In genomic region chr12:53196486-53196885, GRCh38 we compare ENCODE assay signal across 20 cellular contexts. TPM values are rescaled to one million over a fixed set of nuclear protein-coding genes. Genes with fewer than 3 reads are reported as not detected.
DNase-seq lines count a peak whose midpoint lies in the region; ATAC-seq and TF ChIP-seq lines count a peak whose summit lies in the region.
"Had no signal": no experiment of that assay in that cellular context is flagged by ENCODE, and none has a peak within 500 bp of the region (broad histone marks: within the 10 kb centered on the region; RNA-seq: fewer than 3 reads in every experiment).

No MANE protein-coding gene starts in this region.

- TF ChIP-seq CTCF in HCT116 (IDR thresholded peaks at IDR 0.05 in 2 of 3, conservative IDR thresholded peaks at IDR 0.05 in 1 of 3; ENCODE audit: borderline replicate concordance in 1 of 3, insufficient read depth in 1 of 3, low read depth in 2 of 3, low read length in 2 of 3) (peak in 2 of 3 experiments; percentile 12 to 18; a peak in 1 of 6 replicates), activated B cell treated with CpG ODN at 0.5 μM for 24 hours (IDR thresholded peaks at IDR 0.05) (no peak), heart right ventricle (IDR thresholded peaks at IDR 0.05) (no peak)

- H3K4me3 Mint-ChIP-seq in activated CD4-positive, alpha-beta T cell treated with anti-CD3 and anti-CD28 coated beads, Interleukin-2, amount 10 ng/mL, durations not matched to agents 24 days and 14 days: no peak overlapping the region
- H3K4me3 Mint-ChIP-seq in activated B cell treated with CpG ODN at 0.5 μM for 24 hours: no peak overlapping the region
- H3K4me3 Mint-ChIP-seq: activated naive CD4-positive, alpha-beta T cell treated with anti-CD3 and anti-CD28 coated beads, Interleukin-2, amount 50 U/mL, for 24 hours had no signal

- no peaks in the 10 kb centered on the region for H4K20me1 ChIP-seq in HCT116 (ENCODE audit: insufficient read depth)

- no peaks in the 10 kb centered on the region for H3K79me1 ChIP-seq in mesenchymal stem cell (replicated peaks; ENCODE audit: low read length, poor library complexity, severe bottlenecking)

- peaks cover 79% of the 10 kb centered on the region for H3K36me3 Mint-ChIP-seq in activated CD4-positive, alpha-beta T cell treated with anti-CD3 and anti-CD28 coated beads, Interleukin-2, amount 10 ng/mL, durations not matched to agents 24 days and 14 days (ENCODE audit: low read depth)
- peaks cover 78% of the 10 kb centered on the region for H3K36me3 Mint-ChIP-seq in activated B cell treated with CpG ODN at 0.5 μM for 24 hours (ENCODE audit: low read depth)

- no peak overlapping the region for H3K4ac ChIP-seq in mesenchymal stem cell (ENCODE audit: low read depth in 1 of 2, low read length in 2 of 2)

- peak overlapping the region; percentile 21 for H3K4me2 ChIP-seq in HCT116 (ENCODE audit: low read length)
- H3K4me2 ChIP-seq in mesenchymal stem cell (ENCODE audit: low read length, poor library complexity, severe bottlenecking): no peak overlapping the region
- H3K4me2 ChIP-seq: A549 had no signal

- no peak overlapping the region for H2AK5ac ChIP-seq in mesenchymal stem cell (ENCODE audit: low read length, severe bottlenecking)

- H3K27me3 Mint-ChIP-seq in activated CD4-positive, alpha-beta T cell treated with anti-CD3 and anti-CD28 coated beads, Interleukin-2, amount 10 ng/mL, durations not matched to agents 24 days and 14 days: no peaks in the 10 kb centered on the region
- no peaks in the 10 kb centered on the region for H3K27me3 Mint-ChIP-seq in activated B cell treated with CpG ODN at 0.5 μM for 24 hours
- H3K27me3 Mint-ChIP-seq: activated naive CD4-positive, alpha-beta T cell treated with anti-CD3 and anti-CD28 coated beads, Interleukin-2, amount 50 U/mL, for 24 hours had no signal

- H3K18ac ChIP-seq in mesenchymal stem cell (ENCODE audit: low read depth in 1 of 2, low read length in 2 of 2): no peak overlapping the region

- TF ChIP-seq POLR2A in HCT116 (IDR thresholded peaks at IDR 0.05; ENCODE audit: borderline replicate concordance, extremely low read depth, insufficient read depth, insufficient read length): no peak

- POLR2A ChIA-PET in HCT116 (lab: Charles Lee): no interaction called here
- POLR2A ChIA-PET in activated B cell treated with CpG ODN at 0.5 μM for 24 hours (lab: Charles Lee): interaction anchor here (0.6 to 6.1 kb wide), 3 partner anchors 11 to 273 kb away, joined by 5 to 66 read pairs (median 48); partner anchors contain the start of genes CSAD, ITGB7 and ZNF740

- peak overlapping the region; percentile 30 for H3K27ac Mint-ChIP-seq in activated CD4-positive, alpha-beta T cell treated with anti-CD3 and anti-CD28 coated beads, Interleukin-2, amount 10 ng/mL, durations not matched to agents 24 days and 14 days
- H3K27ac Mint-ChIP-seq in activated B cell treated with CpG ODN at 0.5 μM for 24 hours: peak overlapping the region; percentile 41

- ATAC-seq in HCT116 (peak; percentile 41; the same call in 1 of the 2 replicates), activated B cell treated with CpG ODN at 0.5 μM for 24 hours (ENCODE audit: low read depth) (no peak), heart right ventricle (no peak), right cardiac atrium (no peak)

- H3K4me3 ChIP-seq in HCT116 (replicated peaks in 1 of 2; ENCODE audit: low read depth in 1 of 2, low read length in 2 of 2) (no peak overlapping the region), mesenchymal stem cell (ENCODE audit: insufficient read depth in 1 of 2, low read depth in 1 of 2, low read length in 2 of 2) (no peak overlapping the region), heart right ventricle (no peak overlapping the region), right cardiac atrium (ENCODE audit: low read length) (no peak overlapping the region)
- H3K4me3 ChIP-seq: A549; BLaER1 treated with 17β-estradiol and CSF1 and Interleukin-3, amounts not matched to agents 10 nM and 100 nM; tibial nerve had no signal

- H3K4me1 ChIP-seq in HCT116 (ENCODE audit: control insufficient read depth in 1 of 2, insufficient read depth in 2 of 2, low read length in 2 of 2) (peaks cover 3 to 26% of the 10 kb centered on the region in 2 experiments; a peak in 3 of 4 replicates), mesenchymal stem cell (ENCODE audit: control insufficient read depth, insufficient read depth, low read depth, low read length) (peaks cover 2% of the 10 kb centered on the region), heart right ventricle (peaks cover 0 to 35% (median 8%) of the 10 kb centered on the region in 9 donors), right cardiac atrium (ENCODE audit: control insufficient read depth, insufficient read depth, low read length) (no peaks in the 10 kb centered on the region)

- no peak overlapping the region for H2BK120ac ChIP-seq in mesenchymal stem cell (ENCODE audit: low read depth, low read length)

- BruUV-seq in HCT116 (replicated peaks; lab: Mats Ljungman, UMichigan): no TSS peak

- CTCF ChIA-PET in HCT116 (lab: Charles Lee) (interaction anchor here (0.6 to 3.3 kb wide), 4 partner anchors 36 to 170 kb away, joined by 3 to 36 read pairs (median 21); no protein-coding TSS in a partner anchor), activated B cell treated with CpG ODN at 0.5 μM for 24 hours (lab: Charles Lee) (interaction anchor here (1.6 to 3.1 kb wide), 5 partner anchors 12 to 312 kb away, joined by 5 to 65 read pairs (median 13); no protein-coding TSS in a partner anchor)

- H3K4me1 Mint-ChIP-seq in activated CD4-positive, alpha-beta T cell treated with anti-CD3 and anti-CD28 coated beads, Interleukin-2, amount 10 ng/mL, durations not matched to agents 24 days and 14 days: peaks cover 50% of the 10 kb centered on the region
- H3K4me1 Mint-ChIP-seq in activated B cell treated with CpG ODN at 0.5 μM for 24 hours: peaks cover 45% of the 10 kb centered on the region

- RAD21 ChIA-PET in HCT116 (lab: Charles Lee; ENCODE audit: low non-redundant PET in 1 of 2, low total read pairs in 2 of 2, uncharacterized antibody in 2 of 2, unreplicated experiment in 2 of 2): no interaction called here

- intact Hi-C loops in activated CD4-positive, alpha-beta T cell treated with anti-CD3 and anti-CD28 coated beads, Interleukin-2, amount 10 ng/mL, durations not matched to agents 24 days and 14 days (cut with micrococcal nuclease): no loop called here
- intact Hi-C loops in HCT116 (cut with micrococcal nuclease): no loop called here
- intact Hi-C loops in activated B cell treated with CpG ODN at 0.5 μM for 24 hours (cut with micrococcal nuclease): no loop called here
- intact Hi-C loops in heart right ventricle (cut with DNase I): loop anchor here in 8 of 10 donors (2.0 to 10.0 kb wide), 5 partner anchors 34 to 132 kb away; no protein-coding TSS in a partner anchor
- intact Hi-C loops in right cardiac atrium (cut with DNase I): loop anchor here in 3 of 4 donors (5.0 to 10.0 kb wide), 4 partner anchors 34 to 132 kb away; no protein-coding TSS in a partner anchor

- H3K9ac ChIP-seq in HCT116 (ENCODE audit: low read length) (no peak overlapping the region), mesenchymal stem cell (ENCODE audit: low read length) (no peak overlapping the region)
- H3K9ac ChIP-seq: BLaER1 treated with 17β-estradiol and CSF1 and Interleukin-3, amounts not matched to agents 10 nM and 100 nM had no signal

- no peaks in the 10 kb centered on the region for H3K9me2 ChIP-seq in HCT116 (ENCODE audit: insufficient read depth)

- no peak for DNase-seq in activated CD4-positive, alpha-beta T cell treated with anti-CD3 and anti-CD28 coated beads, Interleukin-2, amount 10 ng/mL, durations not matched to agents 24 days and 14 days
- DNase-seq in activated CD4-positive, alpha-beta T cell treated with anti-CD3 and anti-CD28 coated beads for 48 hours: no peak
- DNase-seq in HCT116 (ENCODE audit: low read depth, low spot score) (no peak), activated B cell treated with CpG ODN at 0.5 μM for 24 hours (no peak), mesenchymal stem cell (no peak), NCI-H128 (lab: John Stamatoyannopoulos, UW; ENCODE audit: unreplicated experiment) (no peak), heart right ventricle (no peak), right cardiac atrium (no peak)
- DNase-seq: brain microvascular endothelial cell; DMS79; left cardiac atrium; NCI-H146; SHP77; stimulated activated naive CD4-positive, alpha-beta T cell treated with Interleukin-2 at 50 U/mL for 16 hours had no signal

- H3K9me3 Mint-ChIP-seq in activated CD4-positive, alpha-beta T cell treated with anti-CD3 and anti-CD28 coated beads, Interleukin-2, amount 10 ng/mL, durations not matched to agents 24 days and 14 days: no peaks in the 10 kb centered on the region
- H3K9me3 Mint-ChIP-seq in activated B cell treated with CpG ODN at 0.5 μM for 24 hours: no peaks in the 10 kb centered on the region
- H3K9me3 Mint-ChIP-seq: activated naive CD4-positive, alpha-beta T cell treated with anti-CD3 and anti-CD28 coated beads, Interleukin-2, amount 50 U/mL, for 24 hours had no signal

- H2AFZ ChIP-seq in HCT116 (ENCODE audit: low read depth, low read length, poor library complexity, severe bottlenecking) (no peak overlapping the region), mesenchymal stem cell (ENCODE audit: low read depth, low read length) (no peak overlapping the region)

- no peak overlapping the region for H3K14ac ChIP-seq in mesenchymal stem cell (ENCODE audit: low read length in 2 of 2)

- H3K27me3 ChIP-seq in HCT116 (ENCODE audit: insufficient read depth, low read length) (no peaks in the 10 kb centered on the region), mesenchymal stem cell (ENCODE audit: control insufficient read depth in 1 of 2, insufficient read depth in 1 of 2, low read length in 2 of 2) (peaks cover 0 to 58% of the 10 kb centered on the region in 2 experiments), heart right ventricle (no peaks in the 10 kb centered on the region), right cardiac atrium (ENCODE audit: control insufficient read depth, insufficient read depth) (no peaks in the 10 kb centered on the region)
- H3K27me3 ChIP-seq: BLaER1 treated with 17β-estradiol and CSF1 and Interleukin-3, amounts not matched to agents 10 nM and 100 nM; brain microvascular endothelial cell; right lobe of liver; tibial nerve had no signal

- H3K23ac ChIP-seq in mesenchymal stem cell (ENCODE audit: low read length in 2 of 2): no peak overlapping the region

- H3K36me3 ChIP-seq in HCT116 (ENCODE audit: control insufficient read depth in 1 of 2, insufficient read depth in 2 of 2, low read length in 2 of 2) (no peaks in the 10 kb centered on the region), mesenchymal stem cell (ENCODE audit: control insufficient read depth in 1 of 2, insufficient read depth in 2 of 2, low read depth in 1 of 2, low read length in 2 of 2) (peaks cover 15 to 16% of the 10 kb centered on the region in 2 experiments), heart right ventricle (peaks cover 0 to 32% (median 0%) of the 10 kb centered on the region in 9 donors)
- H3K36me3 ChIP-seq: brain microvascular endothelial cell, right lobe of liver had no signal

- no peaks in the 10 kb centered on the region for H3K79me2 ChIP-seq in HCT116 (ENCODE audit: insufficient read depth, low read length)

- no peak overlapping the region for H3K27ac ChIP-seq in HCT116 (ENCODE audit: low read depth, low read length)
- no peak overlapping the region for H3K27ac ChIP-seq in mesenchymal stem cell (ENCODE audit: low read length, poor library complexity, severe bottlenecking)
- no peak overlapping the region for H3K27ac ChIP-seq in heart right ventricle
- no peak overlapping the region for H3K27ac ChIP-seq in right cardiac atrium (ENCODE audit: low read length)
- H3K27ac ChIP-seq: A549; BLaER1 treated with 17β-estradiol and CSF1 and Interleukin-3, amounts not matched to agents 10 nM and 100 nM; brain microvascular endothelial cell; right lobe of liver had no signal

- H3K9me3 ChIP-seq in HCT116 (ENCODE audit: control insufficient read depth in 1 of 2, insufficient read depth in 1 of 2, low read depth in 1 of 2, low read length in 2 of 2) (no peaks in the 10 kb centered on the region), mesenchymal stem cell (ENCODE audit: control insufficient read depth, low read length) (no peaks in the 10 kb centered on the region), heart right ventricle (no peaks in the 10 kb centered on the region), right cardiac atrium (ENCODE audit: control insufficient read depth, low read length) (no peaks in the 10 kb centered on the region)
- H3K9me3 ChIP-seq: A549; BLaER1 treated with 17β-estradiol and CSF1 and Interleukin-3, amounts not matched to agents 10 nM and 100 nM; right lobe of liver; tibial nerve had no signal

- no peak overlapping the region for H4K8ac ChIP-seq in mesenchymal stem cell (ENCODE audit: low read length)

- no peak overlapping the region for H2BK12ac ChIP-seq in mesenchymal stem cell (ENCODE audit: low read length in 2 of 2)

- peak overlapping the region; percentile 27 for H4K91ac ChIP-seq in mesenchymal stem cell (ENCODE audit: low read length)

- no peak overlapping the region for H2BK15ac ChIP-seq in mesenchymal stem cell (ENCODE audit: low read depth, poor library complexity, severe bottlenecking)

- WGBS in mesenchymal stem cell: 92% methylated on average over 14 of the region's 14 CpGs
- WGBS in heart right ventricle, 2 donors: 86 to 91% methylated on average over 14 of the region's 14 CpGs
- WGBS in right cardiac atrium: 85% methylated on average over 14 of the region's 14 CpGs

- TF ChIP-seq RAD21 in HCT116 (IDR thresholded peaks at IDR 0.05; ENCODE audit: low read depth): no peak

- H2BK5ac ChIP-seq in mesenchymal stem cell (ENCODE audit: low read depth, low read length, poor library complexity, severe bottlenecking): no peak overlapping the region

RNA-seq across cellular contexts. Expression of gene ITGB7, which starts 10.6 kb away (rescaled TPM):
- 226 and 239 TPM in 2 replicates for total RNA-seq in activated CD4-positive, alpha-beta T cell treated with anti-CD3 and anti-CD28 coated beads, Interleukin-2, amount 10 ng/mL, durations not matched to agents 24 days and 14 days
- total RNA-seq in HCT116 (2021; ENCODE audit: unreplicated experiment) (1.9 TPM), activated B cell treated with CpG ODN at 0.5 μM for 24 hours (137 and 139 TPM in 2 replicates), heart right ventricle (1 to 10 TPM in 7 of 10 donors, under 1 TPM in 3; 0.56 to 8.4 (median 1.1) TPM), right cardiac atrium (1 to 10 TPM in 2 of 4 donors, under 1 TPM in 2; 0.88 to 2.8 (median 1.3) TPM)
- 0.33 and 0.47 TPM in 2 replicates for polyA plus RNA-seq in HCT116 (2012)
- polyA plus RNA-seq in mesenchymal stem cell (2013, experiment 1 of 2): 0.19 TPM
- polyA plus RNA-seq in mesenchymal stem cell (2013, experiment 2 of 2): 0.10 TPM
- polyA plus RNA-seq in heart right ventricle (under 1 TPM; 0.55 to 0.73 TPM), right cardiac atrium (0.45 TPM)
- total RNA-seq: frontal cortex had no signal

RNA-seq across cellular contexts. Expression of gene CSAD, which starts 15.8 kb away (rescaled TPM):
- total RNA-seq in activated CD4-positive, alpha-beta T cell treated with anti-CD3 and anti-CD28 coated beads, Interleukin-2, amount 10 ng/mL, durations not matched to agents 24 days and 14 days: 21.6 and 25.6 TPM in 2 replicates
- total RNA-seq in HCT116 (2021; ENCODE audit: unreplicated experiment) (20.3 TPM), activated B cell treated with CpG ODN at 0.5 μM for 24 hours (25.7 and 34.6 TPM in 2 replicates), heart right ventricle (10 to 100 TPM in 3 of 10 donors, 1 to 10 TPM in 7; 8.3 to 15.1 (median 9.5) TPM), right cardiac atrium (10 to 100 TPM; 10.3 to 13.0 (median 12.3) TPM)
- 17.4 and 19.4 TPM in 2 replicates for polyA plus RNA-seq in HCT116 (2012)
- polyA plus RNA-seq in mesenchymal stem cell (2013, experiment 1 of 2): 9.3 TPM
- 8.4 TPM for polyA plus RNA-seq in mesenchymal stem cell (2013, experiment 2 of 2)
- polyA plus RNA-seq in heart right ventricle (10 to 100 TPM in 1 of 2 donors, 1 to 10 TPM in 1; 8.0 to 76.4 TPM), right cardiac atrium (16.2 TPM)

RNA-seq across cellular contexts. Expression of gene ZNF740, which starts 16.0 kb away (rescaled TPM):
- 44.0 and 50.5 TPM in 2 replicates for total RNA-seq in activated CD4-positive, alpha-beta T cell treated with anti-CD3 and anti-CD28 coated beads, Interleukin-2, amount 10 ng/mL, durations not matched to agents 24 days and 14 days
- total RNA-seq in HCT116 (2021; ENCODE audit: unreplicated experiment): 49.7 TPM
- polyA plus RNA-seq in HCT116 (2012): 11.8 and 13.2 TPM in 2 replicates
- 64.4 and 67.2 TPM in 2 replicates for total RNA-seq in activated B cell treated with CpG ODN at 0.5 μM for 24 hours
- polyA plus RNA-seq in mesenchymal stem cell (2013, experiment 1 of 2): 8.0 TPM
- 7.8 TPM for polyA plus RNA-seq in mesenchymal stem cell (2013, experiment 2 of 2)
- total RNA-seq in heart right ventricle: 10 to 100 TPM; 13.8 to 28.9 (median 20.4) TPM
- polyA plus RNA-seq in heart right ventricle: 1 to 10 TPM; 2.7 to 8.2 TPM
- 10 to 100 TPM; 13.8 to 29.9 (median 22.4) TPM for total RNA-seq in right cardiac atrium
- 5.3 TPM for polyA plus RNA-seq in right cardiac atrium

RNA-seq across cellular contexts. Expression of gene RARG, which starts 35.5 kb away (rescaled TPM):
- total RNA-seq in activated CD4-positive, alpha-beta T cell treated with anti-CD3 and anti-CD28 coated beads, Interleukin-2, amount 10 ng/mL, durations not matched to agents 24 days and 14 days: 57.2 and 58.5 TPM in 2 replicates
- 68.9 TPM for total RNA-seq in HCT116 (2021; ENCODE audit: unreplicated experiment)
- 50.8 and 54.4 TPM in 2 replicates for polyA plus RNA-seq in HCT116 (2012)
- 5.5 and 7.5 TPM in 2 replicates for total RNA-seq in activated B cell treated with CpG ODN at 0.5 μM for 24 hours
- 20.0 TPM for polyA plus RNA-seq in mesenchymal stem cell (2013, experiment 1 of 2)
- 20.3 TPM for polyA plus RNA-seq in mesenchymal stem cell (2013, experiment 2 of 2)
- total RNA-seq in heart right ventricle: 10 to 100 TPM in 8 of 10 donors, 1 to 10 TPM in 2; 7.0 to 21.7 (median 13.9) TPM
- 10 to 100 TPM in 1 of 2 donors, 1 to 10 TPM in 1; 7.8 to 11.7 TPM for polyA plus RNA-seq in heart right ventricle
- 10 to 100 TPM; 11.7 to 26.2 (median 23.4) TPM for total RNA-seq in right cardiac atrium
- polyA plus RNA-seq in right cardiac atrium: 10.5 TPM

Comparison
In these comparisons a context has a peak if more than half of its experiments do, and no peak if none do; other contexts are left out.
1. CTCF ChIP-seq: peak in HCT116 (2 of 3); none in activated B cell treated with CpG ODN at 0.5 μM for 24 hours (single experiment) and heart right ventricle (0 of 9).
2. RNA of gene ITGB7, which starts 10.6 kb away (total RNA-seq): 226 to 239 TPM in activated CD4-positive, alpha-beta T cell treated with anti-CD3 and anti-CD28 coated beads, Interleukin-2, amount 10 ng/mL, durations not matched to agents 24 days and 14 days and 137 to 139 TPM in activated B cell treated with CpG ODN at 0.5 μM for 24 hours; 1.9 TPM in HCT116 (single experiment), 0.88 to 2.8 TPM in right cardiac atrium and 0.56 to 8.4 TPM in heart right ventricle; every median in the first group is over 10 times any median in the second.
3. intact Hi-C loops: an anchor here in heart right ventricle (2.0 to 10.0 kb wide) and right cardiac atrium (5.0 to 10.0 kb wide); none called in activated CD4-positive, alpha-beta T cell treated with anti-CD3 and anti-CD28 coated beads, Interleukin-2, amount 10 ng/mL, durations not matched to agents 24 days and 14 days, HCT116 and activated B cell treated with CpG ODN at 0.5 μM for 24 hours.